Comparison of ENCODE assay signal across 24 cellular contexts in the genomic region with DNA sequence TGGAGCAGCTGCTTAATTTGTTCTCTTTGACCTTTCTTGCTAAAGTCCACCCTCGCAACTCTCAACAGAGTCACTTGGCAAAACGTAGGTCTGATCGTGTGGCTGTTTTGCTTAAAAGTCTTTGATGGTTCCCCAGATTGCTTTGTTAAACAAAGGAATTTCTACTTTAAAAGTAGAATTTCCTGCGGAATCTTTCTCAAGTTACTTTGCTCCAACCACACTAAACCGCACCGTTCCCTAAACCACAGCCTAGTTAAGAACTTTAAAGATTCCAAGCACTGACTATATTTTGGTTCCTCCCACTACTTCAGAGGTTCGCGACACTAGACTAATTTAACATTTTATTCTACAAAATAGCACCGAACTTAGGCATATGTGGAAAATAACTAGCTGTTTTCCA.
DNase-seq lines count a peak whose midpoint lies in the region; ATAC-seq and TF ChIP-seq lines count a peak whose summit lies in the region.
"Had no signal": no experiment of that assay in that cellular context is flagged by ENCODE, and none has a peak within 500 bp of the region (broad histone marks: within the 10 kb centered on the region; RNA-seq: fewer than 3 reads in every experiment).

No MANE protein-coding gene starts in this region.

- H3K18ac ChIP-seq in neuronal stem cell (ENCODE audit: low read length) = no peak overlapping the region

- H3K9me2 ChIP-seq in DOHH2 (replicated peaks; ENCODE audit: control insufficient read depth, low read length) (no peaks in the 10 kb centered on the region), hepatocyte (replicated peaks; ENCODE audit: insufficient read depth) (no peaks in the 10 kb centered on the region)

- H3K27ac ChIP-seq in DOHH2 (ENCODE audit: low read depth, low read length) (peak overlapping the region; percentile 58), VCaP (peak overlapping the region; percentile 61), hepatocyte (peak overlapping the region; percentile 47), neuronal stem cell (replicated peaks; ENCODE audit: low read length) (peak overlapping the region; percentile 45)
- H3K27ac ChIP-seq: 22Rv1, GM23248, RWPE1 had no signal

- WGBS in hepatocyte (ENCODE audit: low lambda C conversion rate, missing lambda C conversion rate) = 51% methylated on average over 9 of the region's 9 CpGs
- no CpG with 5 or more reads among the region's 9 CpGs for WGBS in neuronal stem cell (ENCODE audit: extremely low coverage in 2 of 2, insufficient read length in 2 of 2, insufficient replicate concordance in 1 of 2), 2 donors

- H2BK120ac ChIP-seq in neuronal stem cell (ENCODE audit: low read depth, low read length) = no peak overlapping the region

- H3K27me3 ChIP-seq in DOHH2 (ENCODE audit: control insufficient read depth, low read length) (no peaks in the 10 kb centered on the region), hepatocyte (no peaks in the 10 kb centered on the region), neuronal stem cell (ENCODE audit: control insufficient read depth in 3 of 3, insufficient read depth in 3 of 3, low read depth in 1 of 3, low read length in 3 of 3) (no peaks in the 10 kb centered on the region)
- H3K27me3 ChIP-seq: BE2C had no signal

- peaks cover 3% of the 10 kb centered on the region for H3K79me1 ChIP-seq in neuronal stem cell (ENCODE audit: low read depth, low read length)

- H3K4me1 ChIP-seq in DOHH2 (ENCODE audit: control insufficient read depth, low read length) = peaks cover 79% of the 10 kb centered on the region
- H3K4me1 ChIP-seq in hepatocyte (ENCODE audit: insufficient read depth) = peaks cover 7% of the 10 kb centered on the region
- peaks cover 0 to 1% of the 10 kb centered on the region in 2 donors for H3K4me1 ChIP-seq in neuronal stem cell (ENCODE audit: control insufficient read depth in 2 of 2, insufficient read depth in 1 of 2, low read depth in 1 of 2, low read length in 2 of 2)
- H3K4me1 ChIP-seq: BE2C had no signal

- H3K9ac ChIP-seq in neuronal stem cell (ENCODE audit: low read depth, low read length, poor library complexity) = no peak overlapping the region
- H3K9ac ChIP-seq: GM23248 had no signal

- H2BK5ac ChIP-seq in neuronal stem cell (ENCODE audit: low read length) = no peak overlapping the region

- TF ChIP-seq CTCF in DOHH2 (IDR thresholded peaks at IDR 0.05; ENCODE audit: low read depth, low read length, poor library complexity, severe bottlenecking) (no peak), VCaP (conservative IDR thresholded peaks at IDR 0.05) (no peak), hepatocyte (IDR thresholded peaks at IDR 0.05; ENCODE audit: poor library complexity) (no peak)

- no peak overlapping the region for H2AK5ac ChIP-seq in neuronal stem cell (ENCODE audit: low read depth, low read length)

- no peak overlapping the region for H4K91ac ChIP-seq in neuronal stem cell (ENCODE audit: low read depth, low read length, poor library complexity)

- H3K4me3 ChIP-seq in DOHH2 (ENCODE audit: low read length) (no peak overlapping the region), hepatocyte (no peak overlapping the region), neuronal stem cell (ENCODE audit: low read length in 2 of 2) (no peak overlapping the region)
- H3K4me3 ChIP-seq: GM23248 had no signal

- H3K79me2 ChIP-seq in DOHH2 (ENCODE audit: control insufficient read depth, low read length) (peaks cover 48% of the 10 kb centered on the region), hepatocyte (peaks cover 14% of the 10 kb centered on the region)

- H4K20me1 ChIP-seq in DOHH2 (ENCODE audit: control insufficient read depth, insufficient read depth, low read depth, low read length) = no peaks in the 10 kb centered on the region
- no peaks in the 10 kb centered on the region for H4K20me1 ChIP-seq in hepatocyte (ENCODE audit: insufficient read depth, poor library complexity, severe bottlenecking)

- no peaks in the 10 kb centered on the region for H3F3A ChIP-seq in DOHH2 (ENCODE audit: control insufficient read depth, insufficient read depth)

- H3K9me3 ChIP-seq in DOHH2 (ENCODE audit: control insufficient read depth, insufficient read depth, low read length) (no peaks in the 10 kb centered on the region), hepatocyte (ENCODE audit: low read depth) (no peaks in the 10 kb centered on the region), neuronal stem cell (replicated peaks in 1 of 2; ENCODE audit: control insufficient read depth in 2 of 2, insufficient read depth in 1 of 2, low read depth in 1 of 2, low read length in 2 of 2) (peaks cover 3 to 6% of the 10 kb centered on the region in 2 donors)
- H3K9me3 ChIP-seq: BE2C had no signal

- no peak overlapping the region for H2BK12ac ChIP-seq in neuronal stem cell (ENCODE audit: low read length)

- H3K4ac ChIP-seq in neuronal stem cell (ENCODE audit: low read length) = no peak overlapping the region

- H3K23ac ChIP-seq in neuronal stem cell (ENCODE audit: low read depth, low read length, poor library complexity) = no peak overlapping the region

- DNase-seq in hepatocyte (ENCODE audit: low spot score) (no peak), neuronal stem cell (ENCODE audit: low spot score) (no peak), NCI-H1694 (lab: John Stamatoyannopoulos, UW) (no peak)
- DNase-seq in NK-92 treated with Interleukin-12 subunit alpha and Interleukin-12 subunit beta, amount 100 ng/mL, for 24 hours (lab: John Stamatoyannopoulos, UW) = no peak
- DNase-seq: BE2C; Calu3; CD8-positive, alpha-beta memory T cell; DMS79 treated with DMSO at 0.1 percent for 48 hours; GM23248; HCEC 1CT; IMR-90; KG1; MM.1S; NCI-H1694 treated with DMSO at 0.1 percent for 48 hours; NCI-H2081; NCI-H2227 treated with DMSO at 0.1 percent for 48 hours; NCI-H526 treated with DMSO at 0.1 percent for 48 hours; SHP77 had no signal

- H3K14ac ChIP-seq in neuronal stem cell (ENCODE audit: low read length) = no peak overlapping the region

- H4K8ac ChIP-seq in neuronal stem cell (ENCODE audit: low read depth, low read length) = no peak overlapping the region

- H3K36me3 ChIP-seq in DOHH2 (ENCODE audit: control insufficient read depth, low read length) (peaks cover 7% of the 10 kb centered on the region), hepatocyte (replicated peaks; ENCODE audit: insufficient read depth, low read depth) (no peaks in the 10 kb centered on the region), neuronal stem cell (replicated peaks in 1 of 2; ENCODE audit: control insufficient read depth in 2 of 2, insufficient read depth in 2 of 2, low read length in 2 of 2) (no peaks in the 10 kb centered on the region)

- ATAC-seq in GM21381 (IDR thresholded peaks at IDR 0.05; ENCODE audit: unreplicated experiment) (no peak), GM21737 (IDR thresholded peaks at IDR 0.05; ENCODE audit: unreplicated experiment) (no peak)

- H2AFZ ChIP-seq in hepatocyte (peak overlapping the region; percentile 9), neuronal stem cell (ENCODE audit: low read length) (no peak overlapping the region)
- H2AFZ ChIP-seq: GM23248 had no signal

- H2BK15ac ChIP-seq in neuronal stem cell (ENCODE audit: low read length) = no peak overlapping the region

- peak overlapping the region; percentile 66 for H3K4me2 ChIP-seq in DOHH2 (ENCODE audit: low read length)
- peak overlapping the region; percentile 25 for H3K4me2 ChIP-seq in hepatocyte
- no peak overlapping the region for H3K4me2 ChIP-seq in neuronal stem cell (ENCODE audit: insufficient read depth, low read length, poor library complexity, severe bottlenecking)
